In the genomic region with DNA sequence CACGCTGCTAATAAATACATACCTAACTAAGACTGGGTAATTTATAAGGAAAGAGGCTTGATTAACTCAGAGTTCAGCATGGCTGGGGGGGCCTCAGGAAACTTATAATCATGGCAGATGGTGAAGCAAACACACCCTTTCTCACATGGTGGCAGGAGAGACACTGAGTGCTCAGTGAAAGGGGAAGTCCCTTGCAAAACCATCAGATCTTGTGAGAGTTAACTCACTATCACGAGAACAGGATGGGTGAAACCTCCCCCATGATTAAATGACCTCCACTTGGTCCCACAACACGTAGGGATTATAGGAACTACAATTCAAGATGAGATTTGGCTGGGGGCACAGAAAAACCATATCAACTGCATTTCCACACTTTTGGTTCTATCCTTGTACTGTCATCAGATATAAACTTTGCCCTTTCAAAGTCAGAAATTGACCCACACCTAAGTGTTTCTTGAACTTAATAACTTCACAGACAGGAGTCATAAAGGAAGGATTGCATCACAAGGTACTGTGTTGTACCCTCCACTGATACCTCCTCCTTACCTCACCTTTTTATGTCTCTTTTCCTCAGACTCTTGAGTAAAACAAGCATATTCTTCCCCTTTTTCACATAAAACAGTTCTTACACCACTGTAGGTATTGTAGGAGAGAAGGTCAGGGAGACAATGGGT, we compare ENCODE assay signal across 21 cellular contexts.
DNase-seq lines count a peak whose midpoint lies in the region; ATAC-seq and TF ChIP-seq lines count a peak whose summit lies in the region.
"Had no signal": no experiment of that assay in that cellular context is flagged by ENCODE, and none has a peak within 500 bp of the region (broad histone marks: within the 10 kb centered on the region; RNA-seq: fewer than 3 reads in every experiment).

No MANE protein-coding gene starts in this region.

- WGBS in upper lobe of left lung, 2 donors = 72 to 77% methylated on average over 3 of the region's 3 CpGs

- intact Hi-C loops in breast epithelium (cut with DNase I; ENCODE audit: low total_unique reads) = no loop called here

- no peaks in the 10 kb centered on the region for H3K27me3 Mint-ChIP-seq in naive B cell
- peaks cover 3% of the 10 kb centered on the region for H3K27me3 Mint-ChIP-seq in type B pancreatic cell
- H3K27me3 Mint-ChIP-seq: activated naive CD8-positive, alpha-beta T cell; CD8-positive, alpha-beta memory T cell had no signal

- H3K27ac ChIP-seq in breast epithelium (peak overlapping the region; percentile 74 to 79), upper lobe of left lung (peak overlapping the region in 1 of 4 donors; percentile 52)
- H3K27ac ChIP-seq: psoas muscle, stomach had no signal

- H3K9me3 ChIP-seq in breast epithelium (no peaks in the 10 kb centered on the region), upper lobe of left lung (no peaks in the 10 kb centered on the region)
- H3K9me3 ChIP-seq: psoas muscle, stomach had no signal

- peaks cover 0 to 7% (median 1%) of the 10 kb centered on the region in 7 donors for H3K9me3 Mint-ChIP-seq in naive B cell
- H3K9me3 Mint-ChIP-seq in type B pancreatic cell = peaks cover 16% of the 10 kb centered on the region
- H3K9me3 Mint-ChIP-seq: T-helper 2 cell treated with Interferon-gamma antibody and Interleukin-4, amounts not matched to agents 5 μg/mL and 100 μg/mL, for 36 hours had no signal

- H3K4me3 ChIP-seq in breast epithelium (no peak overlapping the region), upper lobe of left lung (no peak overlapping the region)
- H3K4me3 ChIP-seq: psoas muscle, skin epidermis, stomach had no signal

- peak overlapping the region in 1 of 6 donors; percentile 21 for H3K27ac Mint-ChIP-seq in naive B cell
- no peak overlapping the region for H3K27ac Mint-ChIP-seq in type B pancreatic cell
- H3K27ac Mint-ChIP-seq: activated naive CD8-positive, alpha-beta T cell; activated T-helper 1 cell treated with anti-CD3 and anti-CD28 coated beads, Interleukin-12 subunit alpha, Interleukin-12 subunit beta, Interleukin-2, Interleukin-4 antibody, amounts not matched to agents 30 ng/mL and 10 ng/mL and 1 ng/mL, durations not matched to agents 14 hours and 24 hours and 36 hours; CD8-positive, alpha-beta memory T cell; T-helper 2 cell treated with Interferon-gamma antibody and Interleukin-4, amounts not matched to agents 5 μg/mL and 100 μg/mL, for 36 hours had no signal

- TF ChIP-seq POLR2A in breast epithelium (IDR thresholded peaks at IDR 0.05) (no peak), upper lobe of left lung (IDR thresholded peaks at IDR 0.05) (peak in 1 of 4 donors; percentile 12)

- in situ Hi-C loops in KBM-7 (cut with MboI; ENCODE audit: low pct_unique_long_range_greater_than_20kb, low sequenced_read_pairs) = no loop called here
- in situ Hi-C loops in SK-MEL-5 (cut with HindIII; ENCODE audit: low pct_unique_long_range_greater_than_20kb, low sequenced_read_pairs) = no loop called here

- H3K4me3 Mint-ChIP-seq in naive B cell (no peak overlapping the region), type B pancreatic cell (no peak overlapping the region)
- H3K4me3 Mint-ChIP-seq: activated naive CD8-positive, alpha-beta T cell; activated T-helper 1 cell treated with anti-CD3 and anti-CD28 coated beads, Interleukin-12 subunit alpha, Interleukin-12 subunit beta, Interleukin-2, Interleukin-4 antibody, amounts not matched to agents 30 ng/mL and 10 ng/mL and 1 ng/mL, durations not matched to agents 14 hours and 24 hours and 36 hours; CD8-positive, alpha-beta memory T cell; neural crest cell; T-helper 2 cell treated with Interferon-gamma antibody and Interleukin-4, amounts not matched to agents 5 μg/mL and 100 μg/mL, for 36 hours had no signal

- H3K27me3 ChIP-seq in breast epithelium (no peaks in the 10 kb centered on the region), upper lobe of left lung (no peaks in the 10 kb centered on the region)
- H3K27me3 ChIP-seq: stomach had no signal

- H3K36me3 ChIP-seq in breast epithelium = no peaks in the 10 kb centered on the region
- H3K36me3 ChIP-seq in upper lobe of left lung = no peaks in the 10 kb centered on the region
- H3K36me3 ChIP-seq: stomach had no signal

- H3K4me1 ChIP-seq in breast epithelium = no peaks in the 10 kb centered on the region
- H3K4me1 ChIP-seq in upper lobe of left lung = no peaks in the 10 kb centered on the region
- H3K4me1 ChIP-seq: stomach had no signal

- peaks cover 0 to 8% (median 7%) of the 10 kb centered on the region in 3 donors for H3K4me1 Mint-ChIP-seq in naive B cell
- peaks cover 11% of the 10 kb centered on the region for H3K4me1 Mint-ChIP-seq in type B pancreatic cell (ENCODE audit: unreplicated experiment)
- H3K4me1 Mint-ChIP-seq: CD8-positive, alpha-beta memory T cell; neural crest cell had no signal

- peak in 1 of 4 donors; percentile 7 for TF ChIP-seq EP300 in upper lobe of left lung (IDR thresholded peaks at IDR 0.05)

- H3K36me3 Mint-ChIP-seq in naive B cell (no peaks in the 10 kb centered on the region), type B pancreatic cell (no peaks in the 10 kb centered on the region)

- ATAC-seq in naive B cell (ENCODE audit: low read depth in 2 of 2) (peak; percentile 25 to 48), upper lobe of left lung (ENCODE audit: low FRiP score in 2 of 2) (no peak)
- ATAC-seq: Panc1 had no signal

- DNase-seq in KBM-7 (peak; percentile 46), SK-MEL-5 (ENCODE audit: low read depth, low spot score) (peak; percentile 12), breast epithelium (ENCODE audit: low spot score in 2 of 2) (no peak), naive B cell (no peak), type B pancreatic cell (ENCODE audit: extremely low spot score, unreplicated experiment) (no peak), upper lobe of left lung (no peak), D341Med (ENCODE audit: low spot score) (no peak), 8988T (no peak)
- DNase-seq: activated CD4-positive, CD25-positive, alpha-beta regulatory T cell treated with anti-CD3 and anti-CD28 coated beads, Interleukin-2, amount 50 U/mL, for 72 hours; CD8-positive, alpha-beta memory T cell; DMS79 treated with DMSO at 0.1 percent for 48 hours; effector memory CD4-positive, alpha-beta T cell; HCEC 1CT; psoas muscle; stomach had no signal

- TF ChIP-seq CTCF in breast epithelium (IDR thresholded peaks at IDR 0.05) (no peak), type B pancreatic cell (conservative IDR thresholded peaks at IDR 0.05) (no peak), upper lobe of left lung (IDR thresholded peaks at IDR 0.05) (no peak)

Comparison
In these comparisons a context has a peak if more than half of its experiments do, and no peak if none do; other contexts are left out.
1. DNase-seq: peak in KBM-7 (single experiment) and SK-MEL-5 (single experiment); none in breast epithelium (0 of 2), naive B cell (single experiment), type B pancreatic cell (single experiment), upper lobe of left lung (0 of 2), D341Med (single experiment) and 8988T (single experiment).
2. ATAC-seq: peak in naive B cell (2 of 2); none in upper lobe of left lung (0 of 2).